Comparison of ENCODE assay signal across 29 cellular contexts in genomic region chr5:158722940-158723339, GRCh38.
"Had no signal": no experiment of that assay in that cellular context is flagged by ENCODE, and none has a peak within 500 bp of the region (broad histone marks: within the 10 kb centered on the region; RNA-seq: fewer than 3 reads in every experiment).

No MANE protein-coding gene starts in this region.

- ATAC-seq: left lung; lower lobe of right lung; natural killer cell; right cardiac atrium; stimulated activated naive B cell treated with anti-CD40 and anti-IgM and Interleukin-4, amounts not matched to agents 10 μg/mL and 1 μg/mL and 100 μg/mL, for 72 hours; T-helper 17 cell had no signal

- H3K4me2 ChIP-seq: hepatocyte had no signal

- H3K9me3 Mint-ChIP-seq: activated CD4-positive, alpha-beta memory T cell treated with anti-CD3 and anti-CD28 coated beads for 36 hours; activated CD4-positive, alpha-beta T cell treated with anti-CD3 and anti-CD28 coated beads, Interleukin-2, amount 10 ng/mL, durations not matched to agents 24 days and 14 days; activated naive CD4-positive, alpha-beta T cell treated with anti-CD3 and anti-CD28 coated beads for 36 hours; activated naive CD8-positive, alpha-beta T cell treated with anti-CD3 and anti-CD28 coated beads, Interleukin-2, amount 10 ng/mL, durations not matched to agents 7 days and 5 days; activated T-helper 1 cell treated with anti-CD3 and anti-CD28 coated beads, Interleukin-12 subunit alpha, Interleukin-12 subunit beta, Interleukin-2, Interleukin-4 antibody, amounts not matched to agents 30 ng/mL and 10 ng/mL and 1 ng/mL, durations not matched to agents 14 hours and 24 hours and 36 hours; natural killer cell; stimulated activated naive B cell treated with anti-CD40 and anti-IgM and Interleukin-4, amounts not matched to agents 10 μg/mL and 1 μg/mL and 100 μg/mL, for 72 hours had no signal

- H2AFZ ChIP-seq: hepatocyte had no signal

- H3K9me3 ChIP-seq: left lung, lower lobe of right lung, stomach, suprapubic skin, tibial artery had no signal

- H3K27ac Mint-ChIP-seq: activated CD4-positive, alpha-beta memory T cell treated with anti-CD3 and anti-CD28 coated beads for 36 hours; activated CD4-positive, alpha-beta T cell treated with anti-CD3 and anti-CD28 coated beads, Interleukin-2, amount 10 ng/mL, durations not matched to agents 24 days and 14 days; activated naive CD4-positive, alpha-beta T cell treated with anti-CD3 and anti-CD28 coated beads for 36 hours; activated naive CD8-positive, alpha-beta T cell treated with anti-CD3 and anti-CD28 coated beads, Interleukin-2, amount 10 ng/mL, durations not matched to agents 7 days and 5 days; activated T-helper 1 cell treated with anti-CD3 and anti-CD28 coated beads, Interleukin-12 subunit alpha, Interleukin-12 subunit beta, Interleukin-2, Interleukin-4 antibody, amounts not matched to agents 30 ng/mL and 10 ng/mL and 1 ng/mL, durations not matched to agents 14 hours and 24 hours and 36 hours; natural killer cell; stimulated activated naive B cell treated with anti-CD40 and anti-IgM and Interleukin-4, amounts not matched to agents 10 μg/mL and 1 μg/mL and 100 μg/mL, for 72 hours; T-helper 17 cell had no signal

- H3K4me3 ChIP-seq: hepatocyte, left lung, lower lobe of right lung, stomach, suprapubic skin, tibial artery had no signal

- H3K36me3 Mint-ChIP-seq: activated CD4-positive, alpha-beta memory T cell treated with anti-CD3 and anti-CD28 coated beads for 36 hours; activated naive CD8-positive, alpha-beta T cell treated with anti-CD3 and anti-CD28 coated beads, Interleukin-2, amount 10 ng/mL, durations not matched to agents 7 days and 5 days; natural killer cell had no signal

- DNase-seq: activated CD4-positive, alpha-beta memory T cell treated with anti-CD3 and anti-CD28 coated beads for 36 hours; activated CD4-positive, alpha-beta T cell treated with anti-CD3 and anti-CD28 coated beads, Interleukin-2, amount 10 ng/mL, durations not matched to agents 24 days and 14 days; activated CD4-positive, CD25-positive, alpha-beta regulatory T cell treated with anti-CD3 and anti-CD28 coated beads, Interleukin-2, amount 50 U/mL, for 72 hours; activated CD8-positive, alpha-beta memory T cell treated with anti-CD3 and anti-CD28 coated beads, Interleukin-2, amount 50 U/mL, for 4 hours; activated effector memory CD4-positive, alpha-beta T cell treated with anti-CD3 and anti-CD28 coated beads, Interleukin-2, amount 50 U/mL, for 16 hours; activated naive CD4-positive, alpha-beta T cell treated with anti-CD3 and anti-CD28 coated beads for 36 hours; activated naive CD8-positive, alpha-beta T cell treated with anti-CD3 and anti-CD28 coated beads, Interleukin-2, amount 10 ng/mL, durations not matched to agents 7 days and 5 days; activated T-cell treated with anti-CD3 and anti-CD28 coated beads, Interleukin-2, amount 50 U/mL, for 1 hour; central memory CD4-positive, alpha-beta T cell; effector CD8-positive, alpha-beta T cell; glutamatergic neuron; kidney glomerular epithelial cell; left lung; lower lobe of right lung; mesenchymal stem cell; natural killer cell; posterior cingulate gyrus; right cardiac atrium; stimulated activated CD4-positive, alpha-beta T cell treated with anti-CD3 and anti-CD28 coated beads, Interleukin-15, amount 100 ng/mL, for 24 hours; stimulated activated CD4-positive, alpha-beta T cell treated with anti-CD3 and anti-CD28 coated beads, Interleukin-2, amount 100 ng/mL, for 24 hours; stimulated activated naive B cell treated with anti-CD40 and anti-IgM and Interleukin-4, amounts not matched to agents 10 μg/mL and 1 μg/mL and 100 μg/mL, for 72 hours; stomach; T-helper 17 cell; T1000; tibial artery; WERI-Rb-1 had no signal

- H3K27ac ChIP-seq: hepatocyte, left lung, lower lobe of right lung, stomach, suprapubic skin, tibial artery, WERI-Rb-1 had no signal

- H3K27me3 Mint-ChIP-seq: activated CD4-positive, alpha-beta T cell treated with anti-CD3 and anti-CD28 coated beads, Interleukin-2, amount 10 ng/mL, durations not matched to agents 24 days and 14 days; activated naive CD8-positive, alpha-beta T cell treated with anti-CD3 and anti-CD28 coated beads, Interleukin-2, amount 10 ng/mL, durations not matched to agents 7 days and 5 days; stimulated activated naive B cell treated with anti-CD40 and anti-IgM and Interleukin-4, amounts not matched to agents 10 μg/mL and 1 μg/mL and 100 μg/mL, for 72 hours had no signal

- H3K79me2 ChIP-seq: hepatocyte had no signal

- H3K27me3 ChIP-seq: hepatocyte, left lung, stomach, suprapubic skin, tibial artery had no signal

- H3K36me3 ChIP-seq: left lung, lower lobe of right lung, stomach, suprapubic skin, tibial artery, WERI-Rb-1 had no signal

- H3K4me1 Mint-ChIP-seq: activated CD4-positive, alpha-beta T cell treated with anti-CD3 and anti-CD28 coated beads, Interleukin-2, amount 10 ng/mL, durations not matched to agents 24 days and 14 days; activated naive CD8-positive, alpha-beta T cell treated with anti-CD3 and anti-CD28 coated beads, Interleukin-2, amount 10 ng/mL, durations not matched to agents 7 days and 5 days; natural killer cell; T-helper 17 cell had no signal

- H3K4me3 Mint-ChIP-seq: activated CD4-positive, alpha-beta memory T cell treated with anti-CD3 and anti-CD28 coated beads for 36 hours; activated CD4-positive, alpha-beta T cell treated with anti-CD3 and anti-CD28 coated beads, Interleukin-2, amount 10 ng/mL, durations not matched to agents 24 days and 14 days; activated naive CD4-positive, alpha-beta T cell treated with anti-CD3 and anti-CD28 coated beads for 36 hours; activated naive CD8-positive, alpha-beta T cell treated with anti-CD3 and anti-CD28 coated beads, Interleukin-2, amount 10 ng/mL, durations not matched to agents 7 days and 5 days; activated T-helper 1 cell treated with anti-CD3 and anti-CD28 coated beads, Interleukin-12 subunit alpha, Interleukin-12 subunit beta, Interleukin-2, Interleukin-4 antibody, amounts not matched to agents 30 ng/mL and 10 ng/mL and 1 ng/mL, durations not matched to agents 14 hours and 24 hours and 36 hours; natural killer cell; stimulated activated naive B cell treated with anti-CD40 and anti-IgM and Interleukin-4, amounts not matched to agents 10 μg/mL and 1 μg/mL and 100 μg/mL, for 72 hours; T-helper 17 cell had no signal
